Comparison of ENCODE assay signal across 8 cellular contexts in genomic region chr9:15837079-15837679, GRCh38.
DNase-seq lines count a peak whose midpoint lies in the region; ATAC-seq and TF ChIP-seq lines count a peak whose summit lies in the region.

No MANE protein-coding gene starts in this region.

- peaks cover 9% of the 10 kb centered on the region for H3K4me1 Mint-ChIP-seq in chondrocyte (ENCODE audit: low read depth)
- no peaks in the 10 kb centered on the region for H3K4me1 Mint-ChIP-seq in activated T-helper 17 cell treated with anti-CD3 and anti-CD28 coated beads, Interleukin-2, amount 50 U/mL, for 72 hours

- no peaks in the 10 kb centered on the region for H3K79me2 ChIP-seq in OCI-LY3 (ENCODE audit: low read length)

- DNase-seq in Right ventricle myocardium inferior (ENCODE audit: missing footprints) (no peak), right cardiac atrium (no peak), HS-27A (ENCODE audit: low read depth) (peak; percentile 19), chondrocyte (ENCODE audit: low spot score) (no peak), lower lobe of right lung (no peak)

- no peak overlapping the region for H3K4me2 ChIP-seq in OCI-LY3 (ENCODE audit: low read length)

- H2AFZ ChIP-seq in OCI-LY3 (ENCODE audit: low read depth, low read length), result no peak overlapping the region

- H3K9me3 ChIP-seq in right cardiac atrium (ENCODE audit: control insufficient read depth, low read length) (no peaks in the 10 kb centered on the region), OCI-LY3 (ENCODE audit: insufficient read depth, low read length) (no peaks in the 10 kb centered on the region), lower lobe of right lung (no peaks in the 10 kb centered on the region)

- ATAC-seq in Right ventricle myocardium inferior (peak; percentile 54), right cardiac atrium (no peak), GM21447 (IDR thresholded peaks at IDR 0.05; ENCODE audit: unreplicated experiment) (peak; percentile 92), lower lobe of right lung (peak; percentile 69 to 73)
- no peak for ATAC-seq in activated T-helper 17 cell treated with anti-CD3 and anti-CD28 coated beads, Interleukin-2, amount 50 U/mL, for 72 hours (replicated peaks)

- no peak overlapping the region for H3K9ac ChIP-seq in OCI-LY3 (ENCODE audit: low read length)

- H3K4me3 Mint-ChIP-seq in chondrocyte (ENCODE audit: unreplicated experiment), result no peak overlapping the region
- H3K4me3 Mint-ChIP-seq in activated T-helper 17 cell treated with anti-CD3 and anti-CD28 coated beads, Interleukin-2, amount 50 U/mL, for 72 hours, result no peak overlapping the region

- no peak overlapping the region for H3K27ac ChIP-seq in right cardiac atrium (ENCODE audit: low read length)
- H3K27ac ChIP-seq in OCI-LY3 (ENCODE audit: low read length), result no peak overlapping the region
- H3K27ac ChIP-seq in lower lobe of right lung, result no peak overlapping the region

- H3K4me1 ChIP-seq in right cardiac atrium (ENCODE audit: control insufficient read depth, insufficient read depth, low read length) (no peaks in the 10 kb centered on the region), OCI-LY3 (ENCODE audit: low read length) (no peaks in the 10 kb centered on the region), lower lobe of right lung (no peaks in the 10 kb centered on the region)

- H3K4me3 ChIP-seq in right cardiac atrium (ENCODE audit: low read length) (no peak overlapping the region), OCI-LY3 (ENCODE audit: low read length) (no peak overlapping the region), lower lobe of right lung (no peak overlapping the region)

- peak; percentile 82 for TF ChIP-seq CTCF in OCI-LY3 (IDR thresholded peaks at IDR 0.05; ENCODE audit: low read depth, low read length)
- TF ChIP-seq CTCF in chondrocyte (IDR thresholded peaks at IDR 0.05), result peak; percentile 92
- TF ChIP-seq CTCF in lower lobe of right lung (IDR thresholded peaks at IDR 0.05), result peak; percentile 65

- H3K9me3 Mint-ChIP-seq in chondrocyte (ENCODE audit: low read depth), result no peaks in the 10 kb centered on the region
- no peaks in the 10 kb centered on the region for H3K9me3 Mint-ChIP-seq in activated T-helper 17 cell treated with anti-CD3 and anti-CD28 coated beads, Interleukin-2, amount 50 U/mL, for 72 hours

- intact Hi-C loops in Right ventricle myocardium inferior (cut with DNase I) (no loop called here), right cardiac atrium (cut with DNase I) (no loop called here), lower lobe of right lung (cut with DNase I) (no loop called here)

- H3K27ac Mint-ChIP-seq in chondrocyte (ENCODE audit: unreplicated experiment), result no peak overlapping the region
- no peak overlapping the region for H3K27ac Mint-ChIP-seq in activated T-helper 17 cell treated with anti-CD3 and anti-CD28 coated beads, Interleukin-2, amount 50 U/mL, for 72 hours

- H4K20me1 ChIP-seq in OCI-LY3 (ENCODE audit: insufficient read depth, low read length), result no peaks in the 10 kb centered on the region

- no peaks in the 10 kb centered on the region for H3K27me3 Mint-ChIP-seq in chondrocyte (ENCODE audit: low read depth)
- no peaks in the 10 kb centered on the region for H3K27me3 Mint-ChIP-seq in activated T-helper 17 cell treated with anti-CD3 and anti-CD28 coated beads, Interleukin-2, amount 50 U/mL, for 72 hours

- H3K36me3 Mint-ChIP-seq in chondrocyte (ENCODE audit: low read depth), result no peaks in the 10 kb centered on the region
- H3K36me3 Mint-ChIP-seq in activated T-helper 17 cell treated with anti-CD3 and anti-CD28 coated beads, Interleukin-2, amount 50 U/mL, for 72 hours (ENCODE audit: low read depth), result no peaks in the 10 kb centered on the region

- H3K27me3 ChIP-seq in right cardiac atrium (ENCODE audit: control insufficient read depth, insufficient read depth) (no peaks in the 10 kb centered on the region), OCI-LY3 (ENCODE audit: low read depth, low read length) (no peaks in the 10 kb centered on the region), lower lobe of right lung (ENCODE audit: low read depth) (no peaks in the 10 kb centered on the region)

- 1% methylated on average over 4 of the region's 4 CpGs for whole genome bisulfite sequencing in right cardiac atrium

- H3K36me3 ChIP-seq in OCI-LY3 (replicated peaks; ENCODE audit: low read depth, low read length) (no peaks in the 10 kb centered on the region), lower lobe of right lung (no peaks in the 10 kb centered on the region)

Comparison
In these comparisons a context has a peak if more than half of its experiments do, and no peak if none do; other contexts are left out.
1. ATAC-seq: peak in Right ventricle myocardium inferior (single experiment), GM21447 (single experiment) and lower lobe of right lung (2 of 2); none in right cardiac atrium (0 of 2) and activated T-helper 17 cell treated with anti-CD3 and anti-CD28 coated beads, Interleukin-2, amount 50 U/mL, for 72 hours (single experiment).
2. Peak in every context shown above with its lines, with median percentiles within 50 percentile points of each other: CTCF ChIP-seq.